ENCODE assay signal across 13 cellular contexts in the genomic region with DNA sequence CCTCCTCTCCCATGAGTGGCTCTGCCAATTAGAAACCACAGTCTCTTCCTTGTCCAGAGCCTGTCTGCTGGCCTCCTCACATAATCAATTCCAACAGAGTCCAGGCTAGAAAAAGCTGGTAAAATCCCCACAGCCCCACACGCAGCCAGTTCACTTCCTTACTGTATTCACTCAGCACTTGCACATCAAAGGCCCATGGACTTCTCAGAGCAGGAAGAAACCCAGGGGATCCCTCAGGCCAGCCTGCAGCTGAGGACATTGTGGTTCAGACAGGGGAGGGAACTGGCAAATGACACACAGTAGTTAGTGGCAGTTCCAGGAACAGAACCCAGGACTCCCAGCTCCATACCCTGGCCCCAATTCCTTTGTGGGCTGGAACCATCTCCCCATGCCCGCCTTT.
DNase-seq lines count a peak whose midpoint lies in the region; ATAC-seq and TF ChIP-seq lines count a peak whose summit lies in the region.
"Had no signal": no experiment of that assay in that cellular context is flagged by ENCODE, and none has a peak within 500 bp of the region (broad histone marks: within the 10 kb centered on the region; RNA-seq: fewer than 3 reads in every experiment).

No MANE protein-coding gene starts in this region.

- no peak for TF ChIP-seq CTCF in mucosa of descending colon (IDR thresholded peaks at IDR 0.05)

- peaks cover 94% of the 10 kb centered on the region for H3K4me1 Mint-ChIP-seq in activated T-cell treated with anti-CD3 and anti-CD28 coated beads, Interleukin-2, amount 50 U/mL, for 24 hours (ENCODE audit: low read depth)
- H3K4me1 Mint-ChIP-seq in activated T-helper 17 cell treated with anti-CD3 and anti-CD28 coated beads, Interleukin-2, amount 50 U/mL, for 72 hours = peaks cover 69% of the 10 kb centered on the region
- H3K4me1 Mint-ChIP-seq in T-cell = peaks cover 56 to 68% (median 67%) of the 10 kb centered on the region in 3 donors

- H3K4me1 ChIP-seq in mucosa of descending colon (ENCODE audit: low read depth) = peaks cover 6% of the 10 kb centered on the region

- H3K4me3 Mint-ChIP-seq in activated T-cell treated with anti-CD3 and anti-CD28 coated beads, Interleukin-2, amount 50 U/mL, for 24 hours = peak overlapping the region; percentile 96
- H3K4me3 Mint-ChIP-seq in activated T-helper 17 cell treated with anti-CD3 and anti-CD28 coated beads, Interleukin-2, amount 50 U/mL, for 72 hours = peak overlapping the region; percentile 76
- H3K4me3 Mint-ChIP-seq in T-cell = no peak overlapping the region

- DNase-seq in activated T-cell treated with anti-CD3 and anti-CD28 coated beads, Interleukin-2, amount 50 U/mL, for 24 hours = peak; percentile 28
- no peak for DNase-seq in activated T-cell treated with anti-CD3 and anti-CD28 coated beads, Interleukin-2, amount 50 U/mL, for 1 hour
- DNase-seq in GDM1 (lab: John Stamatoyannopoulos, UW) (peak; percentile 16), mucosa of descending colon (no peak), HuH-7.5 (ENCODE audit: low spot score) (no peak), T-cell (no peak)
- DNase-seq: IMR-90, NCI-H1417, NCI-H226, SHP77 had no signal

- no peaks in the 10 kb centered on the region for H3K9me3 ChIP-seq in mucosa of descending colon

- ATAC-seq in activated T-helper 17 cell treated with anti-CD3 and anti-CD28 coated beads, Interleukin-2, amount 50 U/mL, for 72 hours (replicated peaks) = peak; percentile 73
- peak; percentile 33 for ATAC-seq in mucosa of descending colon
- ATAC-seq in T-cell (replicated peaks in 1 of 4) = no peak
- ATAC-seq in GM18517 (IDR thresholded peaks at IDR 0.05; ENCODE audit: unreplicated experiment) = no peak
- ATAC-seq: HCT116 had no signal

- H3K4me3 ChIP-seq in mucosa of descending colon = no peak overlapping the region

- no peaks in the 10 kb centered on the region for H3K9me3 Mint-ChIP-seq in activated T-cell treated with anti-CD3 and anti-CD28 coated beads, Interleukin-2, amount 50 U/mL, for 24 hours
- no peaks in the 10 kb centered on the region for H3K9me3 Mint-ChIP-seq in activated T-helper 17 cell treated with anti-CD3 and anti-CD28 coated beads, Interleukin-2, amount 50 U/mL, for 72 hours
- no peaks in the 10 kb centered on the region for H3K9me3 Mint-ChIP-seq in T-cell

- POLR2A ChIA-PET in T-cell (lab: Charles Lee) = interaction anchor here in 1 of 2 donors (1.0 kb wide), 1 partner anchor 11 kb away, joined by 5 read pairs; no protein-coding TSS in a partner anchor

- peak overlapping the region; percentile 87 for H3K27ac Mint-ChIP-seq in activated T-cell treated with anti-CD3 and anti-CD28 coated beads, Interleukin-2, amount 50 U/mL, for 24 hours
- H3K27ac Mint-ChIP-seq in activated T-helper 17 cell treated with anti-CD3 and anti-CD28 coated beads, Interleukin-2, amount 50 U/mL, for 72 hours = peak overlapping the region; percentile 76
- no peak overlapping the region for H3K27ac Mint-ChIP-seq in T-cell

- no peaks in the 10 kb centered on the region for H3K27me3 Mint-ChIP-seq in activated T-cell treated with anti-CD3 and anti-CD28 coated beads, Interleukin-2, amount 50 U/mL, for 24 hours
- H3K27me3 Mint-ChIP-seq in activated T-helper 17 cell treated with anti-CD3 and anti-CD28 coated beads, Interleukin-2, amount 50 U/mL, for 72 hours = no peaks in the 10 kb centered on the region
- H3K27me3 Mint-ChIP-seq in T-cell = no peaks in the 10 kb centered on the region

- intact Hi-C loops in mucosa of descending colon (cut with DNase I, micrococcal nuclease) = no loop called here

- no peaks in the 10 kb centered on the region for H3K36me3 ChIP-seq in mucosa of descending colon (ENCODE audit: low read depth)

- CTCF ChIA-PET in T-cell (lab: Charles Lee) = no interaction called here

- H3K36me3 Mint-ChIP-seq in activated T-cell treated with anti-CD3 and anti-CD28 coated beads, Interleukin-2, amount 50 U/mL, for 24 hours (ENCODE audit: low read depth) = peaks cover 93% of the 10 kb centered on the region
- H3K36me3 Mint-ChIP-seq in activated T-helper 17 cell treated with anti-CD3 and anti-CD28 coated beads, Interleukin-2, amount 50 U/mL, for 72 hours (ENCODE audit: low read depth) = peaks cover 85% of the 10 kb centered on the region
- H3K36me3 Mint-ChIP-seq in T-cell = no peaks in the 10 kb centered on the region

Comparison
In these comparisons a context has a peak if more than half of its experiments do, and no peak if none do; other contexts are left out.
1. DNase-seq: peak in activated T-cell treated with anti-CD3 and anti-CD28 coated beads, Interleukin-2, amount 50 U/mL, for 24 hours (single experiment) and GDM1 (single experiment); none in activated T-cell treated with anti-CD3 and anti-CD28 coated beads, Interleukin-2, amount 50 U/mL, for 1 hour (single experiment), mucosa of descending colon (0 of 3), HuH-7.5 (single experiment) and T-cell (0 of 34).
2. H3K27ac Mint-ChIP-seq: peak in activated T-cell treated with anti-CD3 and anti-CD28 coated beads, Interleukin-2, amount 50 U/mL, for 24 hours (single experiment) and activated T-helper 17 cell treated with anti-CD3 and anti-CD28 coated beads, Interleukin-2, amount 50 U/mL, for 72 hours (single experiment); none in T-cell (0 of 2).
3. H3K4me3 Mint-ChIP-seq: peak in activated T-cell treated with anti-CD3 and anti-CD28 coated beads, Interleukin-2, amount 50 U/mL, for 24 hours (single experiment) and activated T-helper 17 cell treated with anti-CD3 and anti-CD28 coated beads, Interleukin-2, amount 50 U/mL, for 72 hours (single experiment); none in T-cell (0 of 3).
4. ATAC-seq: peak in activated T-helper 17 cell treated with anti-CD3 and anti-CD28 coated beads, Interleukin-2, amount 50 U/mL, for 72 hours (single experiment) and mucosa of descending colon (single experiment); none in T-cell (0 of 4) and GM18517 (single experiment).